Comparison of ENCODE assay signal across 8 cellular contexts in the genomic region with DNA sequence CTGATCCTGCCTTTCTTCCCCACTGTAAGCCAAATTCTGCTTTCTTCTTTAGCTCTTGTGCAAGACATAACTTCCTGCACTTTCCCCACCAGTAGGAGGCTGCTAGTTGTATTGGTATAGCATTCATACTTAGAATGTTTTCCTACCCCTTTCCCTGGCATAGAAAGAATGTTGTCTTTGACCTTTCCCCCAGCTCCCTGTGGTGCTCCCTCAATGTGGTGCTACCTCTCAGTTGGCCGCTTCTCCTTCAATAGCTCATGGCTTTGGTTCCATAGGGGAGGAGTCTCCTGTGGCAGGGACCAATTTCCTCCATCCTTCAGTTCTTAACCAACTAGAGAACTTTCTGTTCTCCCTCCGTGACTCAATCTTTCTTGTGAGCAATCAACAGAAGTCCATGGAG.
DNase-seq lines count a peak whose midpoint lies in the region; ATAC-seq and TF ChIP-seq lines count a peak whose summit lies in the region.

No MANE protein-coding gene starts in this region.

- ATAC-seq in activated T-cell treated with anti-CD3 and anti-CD28 coated beads, Interleukin-2, amount 50 U/mL, for 72 hours (replicated peaks in 1 of 2): no peak
- ATAC-seq in activated T-cell treated with anti-CD3 and anti-CD28 coated beads, Interleukin-2, amount 50 U/mL, for 4 hours: no peak
- ATAC-seq in HG03066 (IDR thresholded peaks at IDR 0.05; ENCODE audit: low read depth, unreplicated experiment): peak; percentile 27
- ATAC-seq in stimulated activated effector memory CD8-positive, alpha-beta T cell treated with anti-CD3 and anti-CD28 coated beads, Interleukin-12 subunit alpha, Interleukin-12 subunit beta, amount 100 ng/mL, for 72 hours: peak; percentile 5

- H3K4me1 Mint-ChIP-seq in activated T-cell treated with anti-CD3 and anti-CD28 coated beads, Interleukin-2, amount 50 U/mL, for 72 hours (ENCODE audit: low read depth): peaks cover 57% of the 10 kb centered on the region
- peaks cover 63% of the 10 kb centered on the region for H3K4me1 Mint-ChIP-seq in activated T-cell treated with anti-CD3 and anti-CD28 coated beads, Interleukin-2, amount 50 U/mL, for 4 hours (ENCODE audit: low read depth)
- peaks cover 59% of the 10 kb centered on the region for H3K4me1 Mint-ChIP-seq in stimulated activated effector memory CD8-positive, alpha-beta T cell treated with anti-CD3 and anti-CD28 coated beads, Interleukin-12 subunit alpha, Interleukin-12 subunit beta, amount 100 ng/mL, for 72 hours

- peak overlapping the region; percentile 7 to 9 for H3K4me3 Mint-ChIP-seq in activated T-cell treated with anti-CD3 and anti-CD28 coated beads, Interleukin-2, amount 50 U/mL, for 72 hours
- no peak overlapping the region for H3K4me3 Mint-ChIP-seq in activated T-cell treated with anti-CD3 and anti-CD28 coated beads, Interleukin-2, amount 50 U/mL, for 4 hours
- peak overlapping the region; percentile 41 for H3K4me3 Mint-ChIP-seq in stimulated activated effector memory CD8-positive, alpha-beta T cell treated with anti-CD3 and anti-CD28 coated beads, Interleukin-12 subunit alpha, Interleukin-12 subunit beta, amount 100 ng/mL, for 72 hours

- TF ChIP-seq CTCF in GM13976 (IDR thresholded peaks at IDR 0.05; ENCODE audit: borderline replicate concordance, control extremely low read depth, extremely low read depth, insufficient read depth, missing control alignments): no peak

- H3K27ac Mint-ChIP-seq in activated T-cell treated with anti-CD3 and anti-CD28 coated beads, Interleukin-2, amount 50 U/mL, for 72 hours: no peak overlapping the region
- H3K27ac Mint-ChIP-seq in stimulated activated effector memory CD8-positive, alpha-beta T cell treated with anti-CD3 and anti-CD28 coated beads, Interleukin-12 subunit alpha, Interleukin-12 subunit beta, amount 100 ng/mL, for 72 hours: peak overlapping the region; percentile 71

- H3K36me3 Mint-ChIP-seq in activated T-cell treated with anti-CD3 and anti-CD28 coated beads, Interleukin-2, amount 50 U/mL, for 72 hours (ENCODE audit: insufficient read depth in 2 of 2): peaks cover 0 to 3% of the 10 kb centered on the region in 2 donors
- no peaks in the 10 kb centered on the region for H3K36me3 Mint-ChIP-seq in activated T-cell treated with anti-CD3 and anti-CD28 coated beads, Interleukin-2, amount 50 U/mL, for 4 hours (ENCODE audit: insufficient read depth)
- H3K36me3 Mint-ChIP-seq in stimulated activated effector memory CD8-positive, alpha-beta T cell treated with anti-CD3 and anti-CD28 coated beads, Interleukin-12 subunit alpha, Interleukin-12 subunit beta, amount 100 ng/mL, for 72 hours: no peaks in the 10 kb centered on the region

- in situ Hi-C loops in GM13976 (cut with MboI; ENCODE audit: low sequenced_read_pairs, unreplicated experiment): loop anchor here (25.0 kb wide), 2 partner anchors 174 to 399 kb away; no protein-coding TSS in a partner anchor

- H3K9me3 Mint-ChIP-seq in activated T-cell treated with anti-CD3 and anti-CD28 coated beads, Interleukin-2, amount 50 U/mL, for 72 hours: no peaks in the 10 kb centered on the region
- peaks cover 4% of the 10 kb centered on the region for H3K9me3 Mint-ChIP-seq in activated T-cell treated with anti-CD3 and anti-CD28 coated beads, Interleukin-2, amount 50 U/mL, for 4 hours
- H3K9me3 Mint-ChIP-seq in stimulated activated effector memory CD8-positive, alpha-beta T cell treated with anti-CD3 and anti-CD28 coated beads, Interleukin-12 subunit alpha, Interleukin-12 subunit beta, amount 100 ng/mL, for 72 hours: no peaks in the 10 kb centered on the region

- DNase-seq in activated T-cell treated with anti-CD3 and anti-CD28 coated beads, Interleukin-2, amount 50 U/mL, for 72 hours: no peak
- DNase-seq in activated T-cell treated with anti-CD3 and anti-CD28 coated beads, Interleukin-2, amount 50 U/mL, for 4 hours: no peak
- peak; percentile 85 for DNase-seq in amniotic epithelial cell (ENCODE audit: low read depth)
- DNase-seq in stimulated activated effector memory CD8-positive, alpha-beta T cell treated with anti-CD3 and anti-CD28 coated beads, Interleukin-12 subunit alpha, Interleukin-12 subunit beta, amount 100 ng/mL, for 72 hours (ENCODE audit: low spot score in 2 of 2): no peak
- no peak for DNase-seq in GM13976 (ENCODE audit: low spot score)
- DNase-seq in DMS 273 treated with DMSO at 0.1 percent for 48 hours (lab: John Stamatoyannopoulos, UW): no peak
- no peak for DNase-seq in islet precursor cell

- H3K27me3 Mint-ChIP-seq in activated T-cell treated with anti-CD3 and anti-CD28 coated beads, Interleukin-2, amount 50 U/mL, for 72 hours (ENCODE audit: low read depth): no peaks in the 10 kb centered on the region
- no peaks in the 10 kb centered on the region for H3K27me3 Mint-ChIP-seq in activated T-cell treated with anti-CD3 and anti-CD28 coated beads, Interleukin-2, amount 50 U/mL, for 4 hours (ENCODE audit: low read depth)

Comparison
In these comparisons a context has a peak if more than half of its experiments do, and no peak if none do; other contexts are left out.
1. ATAC-seq: peak in HG03066 (single experiment) and stimulated activated effector memory CD8-positive, alpha-beta T cell treated with anti-CD3 and anti-CD28 coated beads, Interleukin-12 subunit alpha, Interleukin-12 subunit beta, amount 100 ng/mL, for 72 hours (single experiment); none in activated T-cell treated with anti-CD3 and anti-CD28 coated beads, Interleukin-2, amount 50 U/mL, for 72 hours (0 of 2) and activated T-cell treated with anti-CD3 and anti-CD28 coated beads, Interleukin-2, amount 50 U/mL, for 4 hours (0 of 2).